In the genomic region with DNA sequence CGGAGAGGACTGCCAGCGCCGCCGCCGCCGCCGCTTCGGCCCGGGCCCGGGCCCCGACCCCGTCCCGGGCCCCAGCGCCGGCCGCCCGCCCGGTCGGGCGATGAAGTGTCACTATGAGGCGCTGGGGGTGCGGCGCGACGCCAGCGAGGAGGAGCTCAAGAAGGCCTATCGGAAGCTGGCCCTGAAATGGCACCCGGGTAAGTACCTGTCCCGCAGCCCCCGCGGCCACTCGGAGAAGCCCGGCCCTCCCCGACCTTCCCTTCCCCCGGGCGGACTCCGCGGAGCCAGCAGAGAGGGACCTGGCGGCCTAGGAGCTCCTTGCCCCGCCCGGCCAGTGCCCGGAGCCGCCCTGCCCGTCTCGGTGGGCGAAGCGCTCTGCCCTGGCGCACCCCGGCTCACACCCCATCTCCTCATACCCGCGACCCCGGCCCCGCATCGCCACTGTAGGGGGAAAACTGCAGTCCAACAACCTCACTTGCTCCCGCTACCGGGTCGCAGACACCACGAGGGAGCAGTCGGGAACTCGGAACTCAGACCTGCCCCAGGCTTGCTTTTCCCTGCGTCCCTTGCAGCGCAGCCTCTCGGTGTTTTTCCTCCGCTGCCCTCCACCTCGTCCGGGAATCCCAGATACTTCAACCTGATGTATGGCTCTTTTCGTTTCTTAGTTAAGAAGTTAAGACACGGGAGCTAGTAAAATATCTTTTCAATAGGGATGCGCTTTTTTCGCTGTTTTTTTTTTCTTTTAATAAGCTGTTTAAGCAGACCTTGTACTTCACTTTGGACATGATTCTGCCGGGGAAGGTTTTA, we compare ENCODE assay signal across 8 cellular contexts. TPM values are rescaled to one million over a fixed set of nuclear protein-coding genes. Genes with fewer than 3 reads are reported as not detected.
A peak's percentile ranks its signal among the peaks of the same experiment; 100 is the strongest.
DNase-seq lines count a peak whose midpoint lies in the region; ATAC-seq, FAIRE-seq and TF ChIP-seq lines count a peak whose summit lies in the region.

No MANE protein-coding gene starts in this region.

- H2BK5ac ChIP-seq in H1 (ENCODE audit: low read depth, low read length) = peak overlapping the region; percentile 66; the same call in 1 of the 2 replicates

- H2BK120ac ChIP-seq in H1 (replicated peaks; ENCODE audit: low read depth, low read length) = peak overlapping the region; percentile 49

- DNase-seq in COLO668 (lab: John Stamatoyannopoulos, UW; ENCODE audit: unreplicated experiment) (peak; percentile 90), HK-2 (ENCODE audit: unreplicated experiment) (peak; percentile 87), NOMO-1 treated with DMSO at 0.1 percent for 48 hours (lab: John Stamatoyannopoulos, UW; ENCODE audit: unreplicated experiment) (peak; percentile 96), H1 (ENCODE audit: low read depth in 1 of 2, low spot score in 2 of 2) (peak; percentile 38 to 83), mesenteric fat pad (ENCODE audit: low spot score) (peak; percentile 93)
- DNase-seq in activated CD8-positive, alpha-beta memory T cell treated with anti-CD3 and anti-CD28 coated beads, Interleukin-2, amount 10 ng/mL, durations not matched to agents 7 days and 5 days = peak; percentile 89
- DNase-seq in stimulated activated CD8-positive, alpha-beta memory T cell treated with anti-CD3 and anti-CD28 coated beads, Interleukin-15, amount 100 ng/mL, for 24 hours (ENCODE audit: low read depth) = peak; percentile 59

- H3K4ac ChIP-seq in H1 (replicated peaks; ENCODE audit: insufficient read length, low read depth, low read length) = peak overlapping the region; percentile 82

- no peak overlapping the region for H2BK20ac ChIP-seq in H1 (ENCODE audit: low read length)

- no peak overlapping the region for H3K23ac ChIP-seq in H1 (ENCODE audit: insufficient read length)

- no peaks in the 10 kb centered on the region for H3K27me3 Mint-ChIP-seq in activated CD8-positive, alpha-beta memory T cell treated with anti-CD3 and anti-CD28 coated beads, Interleukin-2, amount 10 ng/mL, durations not matched to agents 7 days and 5 days

- H2AK5ac ChIP-seq in H1 (ENCODE audit: low read depth, low read length) = no peak overlapping the region

- CTCF ChIA-PET in activated CD8-positive, alpha-beta memory T cell treated with anti-CD3 and anti-CD28 coated beads, Interleukin-2, amount 10 ng/mL, durations not matched to agents 7 days and 5 days (lab: Charles Lee) = interaction anchor here (0.9 to 3.6 kb wide), 6 partner anchors 9 to 20 kb away, joined by 3 to 29 read pairs (median 4); partner anchors contain the start of genes BRIX1 and RAD1
- CTCF ChIA-PET in H1 (lab: Charles Lee; ENCODE audit: partially characterized antibody) = interaction anchor here (1.3 to 1.5 kb wide), 2 partner anchors 28 to 73 kb away, joined by 3 to 5 read pairs; no protein-coding TSS in a partner anchor

- TF ChIP-seq RAD21 in H1 (IDR thresholded peaks at IDR 0.05 in 1 of 2, conservative IDR thresholded peaks at IDR 0.05 in 1 of 2; ENCODE audit: low read depth in 2 of 2, low read length in 2 of 2) = no peak

- H3K23me2 ChIP-seq in H1 (ENCODE audit: low read depth, low read length) = no peaks in the 10 kb centered on the region

- peaks cover 37% of the 10 kb centered on the region for H3K4me1 Mint-ChIP-seq in activated CD8-positive, alpha-beta memory T cell treated with anti-CD3 and anti-CD28 coated beads, Interleukin-2, amount 10 ng/mL, durations not matched to agents 7 days and 5 days

- WGBS in H1 (ENCODE audit: extremely low coverage in 1 of 2, insufficient coverage in 1 of 2, insufficient read length in 1 of 2, insufficient replicate concordance in 2 of 2, low coverage in 1 of 2, low lambda C conversion rate in 2 of 2, missing lambda C conversion rate in 1 of 2), 2 experiments = 2% methylated on average over 44 of the region's 71 CpGs; no CpG with 5 or more reads in 1 of the 2 experiments

- peak overlapping the region; percentile 28 to 78 (median 76) for H3K9ac ChIP-seq in H1 (replicated peaks in 1 of 4; ENCODE audit: extremely low read depth in 1 of 4, low read depth in 3 of 4, low read length in 3 of 4)

- peak overlapping the region; percentile 66 for H3K27ac ChIP-seq in H1 (ENCODE audit: low read depth, low read length)

- H3K36me3 ChIP-seq in H1 (ENCODE audit: control insufficient read depth in 2 of 4, insufficient read depth in 4 of 4, low read length in 3 of 4) = peaks cover 8 to 29% (median 16%) of the 10 kb centered on the region in 4 experiments

- H4K20me1 ChIP-seq in H1 (replicated peaks in 1 of 2; ENCODE audit: control insufficient read depth in 1 of 2, insufficient read depth in 2 of 2, low read length in 2 of 2) = peaks cover 0 to 2% of the 10 kb centered on the region in 2 experiments

- H2AFZ ChIP-seq in H1 (ENCODE audit: low read length) = peak overlapping the region; percentile 37; the same call in 1 of the 2 replicates

- no peak overlapping the region for H4K5ac ChIP-seq in H1 (ENCODE audit: insufficient read length, low read depth, low read length)

- H3K9me3 Mint-ChIP-seq in activated CD8-positive, alpha-beta memory T cell treated with anti-CD3 and anti-CD28 coated beads, Interleukin-2, amount 10 ng/mL, durations not matched to agents 7 days and 5 days (ENCODE audit: low read depth) = no peaks in the 10 kb centered on the region

- no peak overlapping the region for H2BK15ac ChIP-seq in H1 (ENCODE audit: low read length)

- H4K8ac ChIP-seq in H1 (ENCODE audit: extremely low read depth, insufficient read depth, low read length) = peak overlapping the region; percentile 73

- peaks cover 30% of the 10 kb centered on the region for H3K36me3 Mint-ChIP-seq in activated CD8-positive, alpha-beta memory T cell treated with anti-CD3 and anti-CD28 coated beads, Interleukin-2, amount 10 ng/mL, durations not matched to agents 7 days and 5 days

- peak overlapping the region; percentile 50 to 96 (median 93) for H3K4me3 ChIP-seq in H1 (ENCODE audit: extremely low read depth in 1 of 4, insufficient read depth in 2 of 4, low read depth in 3 of 4, low read length in 4 of 4)

- TF ChIP-seq POLR2A in H1 (IDR thresholded peaks at IDR 0.05; ENCODE audit: control extremely low read depth in 1 of 2, low read depth in 2 of 2, low read length in 2 of 2) = peak in 1 of 2 experiments; percentile 71; a peak in 2 of 3 replicates

- ATAC-seq in GM19467 (IDR thresholded peaks at IDR 0.05; ENCODE audit: unreplicated experiment) = peak; percentile 76
- peak; percentile 77 for ATAC-seq in activated CD8-positive, alpha-beta memory T cell treated with anti-CD3 and anti-CD28 coated beads, Interleukin-2, amount 10 ng/mL, durations not matched to agents 7 days and 5 days

- H3K18ac ChIP-seq in H1 (ENCODE audit: extremely low read depth, low read length) = peak overlapping the region; percentile 34; the same call in 1 of the 2 replicates

- TF ChIP-seq EP300 in H1 (IDR thresholded peaks at IDR 0.05; ENCODE audit: borderline replicate concordance in 1 of 2, low read depth in 2 of 2, low read length in 2 of 2) = no peak

- H3K79me1 ChIP-seq in H1 (ENCODE audit: low read depth, low read length) = peaks cover 3% of the 10 kb centered on the region

- peaks cover 6 to 39% of the 10 kb centered on the region in 2 experiments; a peak in 3 of 4 replicates for H3K79me2 ChIP-seq in H1 (ENCODE audit: control insufficient read depth in 1 of 2, insufficient read depth in 2 of 2, low read length in 2 of 2)

- peak overlapping the region; percentile 93 for H3K4me3 Mint-ChIP-seq in activated CD8-positive, alpha-beta memory T cell treated with anti-CD3 and anti-CD28 coated beads, Interleukin-2, amount 10 ng/mL, durations not matched to agents 7 days and 5 days

- no peak overlapping the region for H4K91ac ChIP-seq in H1 (replicated peaks; ENCODE audit: insufficient read length, low read length)

- H2BK12ac ChIP-seq in H1 (ENCODE audit: low read depth, low read length) = no peak overlapping the region

- POLR2A ChIA-PET in H1 (lab: Charles Lee; ENCODE audit: partially characterized antibody) = interaction anchor here (0.8 to 3.8 kb wide), 14 partner anchors 9 to 455 kb away, joined by 3 to 51 read pairs (median 4); partner anchors contain the start of genes BRIX1 and RAD1

- H3K4me2 ChIP-seq in H1 (ENCODE audit: insufficient read depth in 1 of 2, low read depth in 2 of 2, low read length in 2 of 2) = peak overlapping the region; percentile 62 to 72

- H3K27me3 ChIP-seq in H1 (replicated peaks in 1 of 4; ENCODE audit: control insufficient read depth in 3 of 4, extremely low read depth in 1 of 4, insufficient read depth in 3 of 4, low read length in 3 of 4) = no peaks in the 10 kb centered on the region

- no peak overlapping the region for H3K14ac ChIP-seq in H1 (ENCODE audit: insufficient read length)

- H3K4me1 ChIP-seq in H1 (replicated peaks in 1 of 4; ENCODE audit: control insufficient read depth in 3 of 4, insufficient read depth in 4 of 4, low read length in 3 of 4) = no peaks in the 10 kb centered on the region; a peak in 1 of 7 replicates

- H3K9me3 ChIP-seq in H1 (ENCODE audit: insufficient read depth in 2 of 2, low read depth in 1 of 2, low read length in 1 of 2) = no peaks in the 10 kb centered on the region

- FAIRE-seq in H1 (lab: Jason Lieb, UNC) = no peak

- peak overlapping the region; percentile 96 for H3K27ac Mint-ChIP-seq in activated CD8-positive, alpha-beta memory T cell treated with anti-CD3 and anti-CD28 coated beads, Interleukin-2, amount 10 ng/mL, durations not matched to agents 7 days and 5 days

- H3K56ac ChIP-seq in H1 (replicated peaks; ENCODE audit: insufficient read length, low read depth, low read length) = no peak overlapping the region

- no peak for TF ChIP-seq CTCF in H1 (IDR thresholded peaks at IDR 0.05; ENCODE audit: control extremely low read depth in 1 of 3, insufficient read depth in 1 of 3, low read depth in 1 of 3, low read length in 3 of 3)

RNA-seq across cellular contexts. Expression of gene DNAJC21, which starts 0.6 kb away (rescaled TPM):
- total RNA-seq in activated CD8-positive, alpha-beta memory T cell treated with anti-CD3 and anti-CD28 coated beads, Interleukin-2, amount 10 ng/mL, durations not matched to agents 7 days and 5 days = 10 to 100 TPM; 50.6 to 54.6 TPM
- 47.5 and 51.2 TPM in 2 replicates for total RNA-seq in H1 (2021; fragmentation: NEBNext Ultra II Directional; extraction: Animal tissue kit (Norgen Biotek cat#: 25700))
- 3.2 and 5.1 TPM in 2 replicates for polyA plus RNA-seq in H1 (2011; rRNA removed)
- polyA plus RNA-seq in H1 (2011; cell fraction: cytosol; rRNA removed) = 17.8 TPM
- 6.8 TPM for polyA plus RNA-seq in H1 (2011; cell fraction: nucleus; rRNA removed)
- polyA plus RNA-seq in H1 (2012, experiment 1 of 2) = 31.1 to 53.7 TPM (median 34.8 TPM) in 4 replicates
- 3.1 TPM for polyA plus RNA-seq in H1 (2012, experiment 2 of 2)
- polyA plus RNA-seq in H1 (2013, experiment 1 of 2) = 46.1 TPM
- 45.8 TPM for polyA plus RNA-seq in H1 (2013, experiment 2 of 2)
- 7.9 and 9.5 TPM in 2 replicates for polyA minus RNA-seq in H1 (2011; rRNA and poly(A)+ RNA removed)
- 9.0 TPM for polyA minus RNA-seq in H1 (2011; cell fraction: cytosol; rRNA and poly(A)+ RNA removed)
- 36.9 TPM for polyA minus RNA-seq in H1 (2011; cell fraction: nucleus; rRNA and poly(A)+ RNA removed)
- total RNA-seq in mesenteric fat pad = 34.9 TPM

RNA-seq across cellular contexts. Expression of gene BRIX1, which starts 14.4 kb away (rescaled TPM):
- 10 to 100 TPM; 42.2 to 58.0 TPM for total RNA-seq in activated CD8-positive, alpha-beta memory T cell treated with anti-CD3 and anti-CD28 coated beads, Interleukin-2, amount 10 ng/mL, durations not matched to agents 7 days and 5 days
- total RNA-seq in H1 (2021; fragmentation: NEBNext Ultra II Directional; extraction: Animal tissue kit (Norgen Biotek cat#: 25700)) = 64.5 and 71.7 TPM in 2 replicates
- polyA plus RNA-seq in H1 (2011; rRNA removed) = 13.2 and 26.9 TPM in 2 replicates
- polyA plus RNA-seq in H1 (2011; cell fraction: cytosol; rRNA removed) = 38.0 TPM
- 5.2 TPM for polyA plus RNA-seq in H1 (2011; cell fraction: nucleus; rRNA removed)
- polyA plus RNA-seq in H1 (2012, experiment 1 of 2) = 25.9 to 45.1 TPM (median 28.7 TPM) in 4 replicates
- 8.3 TPM for polyA plus RNA-seq in H1 (2012, experiment 2 of 2)
- 63.8 TPM for polyA plus RNA-seq in H1 (2013, experiment 1 of 2)
- polyA plus RNA-seq in H1 (2013, experiment 2 of 2) = 61.2 TPM
- 16.0 and 17.9 TPM in 2 replicates for polyA minus RNA-seq in H1 (2011; rRNA and poly(A)+ RNA removed)
- 36.3 TPM for polyA minus RNA-seq in H1 (2011; cell fraction: cytosol; rRNA and poly(A)+ RNA removed)
- 33.0 TPM for polyA minus RNA-seq in H1 (2011; cell fraction: nucleus; rRNA and poly(A)+ RNA removed)
- 25.4 TPM for total RNA-seq in mesenteric fat pad

RNA-seq across cellular contexts. Expression of gene RAD1, which starts 14.6 kb away (rescaled TPM):
- total RNA-seq in activated CD8-positive, alpha-beta memory T cell treated with anti-CD3 and anti-CD28 coated beads, Interleukin-2, amount 10 ng/mL, durations not matched to agents 7 days and 5 days = 10 to 100 TPM; 33.2 to 37.7 TPM
- total RNA-seq in H1 (2021; fragmentation: NEBNext Ultra II Directional; extraction: Animal tissue kit (Norgen Biotek cat#: 25700)) = 37.3 and 40.5 TPM in 2 replicates
- polyA plus RNA-seq in H1 (2011; rRNA removed) = 12.0 and 15.1 TPM in 2 replicates
- polyA plus RNA-seq in H1 (2011; cell fraction: cytosol; rRNA removed) = 19.1 TPM
- polyA plus RNA-seq in H1 (2011; cell fraction: nucleus; rRNA removed) = 22.2 TPM
- polyA plus RNA-seq in H1 (2012, experiment 1 of 2) = 27.8 to 31.3 TPM (median 29.3 TPM) in 4 replicates
- polyA plus RNA-seq in H1 (2012, experiment 2 of 2) = 9.4 TPM
- polyA plus RNA-seq in H1 (2013, experiment 1 of 2) = 33.2 TPM
- polyA plus RNA-seq in H1 (2013, experiment 2 of 2) = 35.7 TPM
- polyA minus RNA-seq in H1 (2011; rRNA and poly(A)+ RNA removed) = 35.1 and 40.4 TPM in 2 replicates
- polyA minus RNA-seq in H1 (2011; cell fraction: cytosol; rRNA and poly(A)+ RNA removed) = 30.4 TPM
- 63.6 TPM for polyA minus RNA-seq in H1 (2011; cell fraction: nucleus; rRNA and poly(A)+ RNA removed)
- total RNA-seq in mesenteric fat pad = 16.1 TPM

Comparison
In these comparisons a context has a peak if more than half of its experiments do, and no peak if none do; other contexts are left out.
1. Peak in every context shown above with its lines: DNase-seq, ATAC-seq, H3K4me3 ChIP-seq and H3K27ac ChIP-seq.